14 cellular contexts compared by ENCODE assay signal in the genomic region with DNA sequence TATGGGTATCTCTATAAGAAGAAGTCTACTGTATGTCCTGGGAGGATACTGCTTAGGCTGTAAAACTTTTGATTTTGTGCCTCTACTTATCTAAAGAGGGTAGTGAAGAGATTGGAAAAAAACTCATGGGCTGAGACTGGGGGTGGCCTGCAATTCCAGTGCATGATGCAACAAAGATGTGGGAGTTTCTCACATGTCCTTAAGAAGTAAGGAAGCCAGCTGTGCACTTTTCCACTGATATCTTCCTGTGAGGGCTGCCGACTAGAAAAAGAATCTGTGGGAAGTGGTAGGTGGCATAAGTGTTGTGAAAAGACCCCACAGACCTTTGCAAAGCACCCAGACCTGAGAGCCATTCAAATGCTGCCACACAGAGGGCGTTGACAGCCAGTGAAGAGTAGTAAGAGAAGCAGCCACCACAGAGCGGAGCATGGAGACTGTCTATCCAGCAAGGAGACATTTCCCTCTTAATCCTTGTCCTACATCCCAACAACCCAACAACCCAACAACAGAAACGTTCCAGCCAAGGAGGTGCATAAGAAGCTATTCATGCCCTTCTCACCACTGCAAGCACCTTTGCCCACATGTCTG.
DNase-seq lines count a peak whose midpoint lies in the region; ATAC-seq, FAIRE-seq and TF ChIP-seq lines count a peak whose summit lies in the region.
"Had no signal": no experiment of that assay in that cellular context is flagged by ENCODE, and none has a peak within 500 bp of the region (broad histone marks: within the 10 kb centered on the region; RNA-seq: fewer than 3 reads in every experiment).

No MANE protein-coding gene starts in this region.

- H2BK12ac ChIP-seq in trophoblast cell (ENCODE audit: low read length), result peak overlapping the region; percentile 51

- H2AK5ac ChIP-seq in trophoblast cell (ENCODE audit: low read length), result no peak overlapping the region

- H3K4me1 ChIP-seq in GM23338 (ENCODE audit: insufficient read depth), result peaks cover 12% of the 10 kb centered on the region
- H3K4me1 ChIP-seq in astrocyte (ENCODE audit: insufficient read depth, low read length), result no peaks in the 10 kb centered on the region
- peaks cover 4 to 5% of the 10 kb centered on the region in 2 experiments for H3K4me1 ChIP-seq in trophoblast cell (ENCODE audit: control insufficient read depth in 1 of 2, insufficient read depth in 2 of 2, low read length in 2 of 2)
- H3K4me1 ChIP-seq: A549, BE2C had no signal

- CTCF ChIA-PET in activated naive CD4-positive, alpha-beta T cell treated with anti-CD3 and anti-CD28 coated beads, Interleukin-2, amount 10 ng/mL, durations not matched to agents 7 days and 5 days (lab: Charles Lee), result no interaction called here

- no peak overlapping the region for H3K4ac ChIP-seq in trophoblast cell (ENCODE audit: low read depth, low read length)

- H3K27me3 Mint-ChIP-seq in GM23338 (ENCODE audit: insufficient read depth, low read depth, poor library complexity), result no peaks in the 10 kb centered on the region
- H3K27me3 Mint-ChIP-seq in astrocyte (ENCODE audit: low read depth, unreplicated experiment), result no peaks in the 10 kb centered on the region
- H3K27me3 Mint-ChIP-seq in activated naive CD4-positive, alpha-beta T cell treated with anti-CD3 and anti-CD28 coated beads, Interleukin-2, amount 10 ng/mL, durations not matched to agents 7 days and 5 days, result no peaks in the 10 kb centered on the region

- no peak overlapping the region for H2BK5ac ChIP-seq in trophoblast cell (ENCODE audit: low read depth, low read length, poor library complexity)

- H3K36me3 ChIP-seq in GM23338 (ENCODE audit: insufficient read depth) (no peaks in the 10 kb centered on the region), astrocyte (ENCODE audit: insufficient read depth, low read length) (no peaks in the 10 kb centered on the region), trophoblast cell (ENCODE audit: control insufficient read depth in 1 of 2, insufficient read depth in 2 of 2, low read length in 2 of 2) (no peaks in the 10 kb centered on the region)
- H3K36me3 ChIP-seq: BE2C had no signal

- WGBS in trophoblast cell (ENCODE audit: extremely low coverage, insufficient coverage, insufficient read length), result no CpG with 5 or more reads among the region's 4 CpGs

- no peaks in the 10 kb centered on the region for H3K79me2 ChIP-seq in GM23338 (replicated peaks; ENCODE audit: insufficient read depth)
- no peaks in the 10 kb centered on the region for H3K79me2 ChIP-seq in astrocyte (ENCODE audit: insufficient read depth, low read length)
- no peaks in the 10 kb centered on the region for H3K79me2 ChIP-seq in trophoblast cell (ENCODE audit: control insufficient read depth, insufficient read depth, low read length, poor library complexity)

- H3F3A ChIP-seq in GM23338 (replicated peaks; ENCODE audit: low read depth), result no peaks in the 10 kb centered on the region

- peak; percentile 10 for DNase-seq in GM23338 (ENCODE audit: low spot score)
- no peak for DNase-seq in HTR-8/SVneo (ENCODE audit: insufficient read length, low spot score)
- no peak for DNase-seq in astrocyte (ENCODE audit: low read depth)
- no peak for DNase-seq in trophoblast cell
- no peak for DNase-seq in NCI-H1048 (lab: John Stamatoyannopoulos, UW)
- DNase-seq in activated naive CD4-positive, alpha-beta T cell treated with anti-CD3 and anti-CD28 coated beads, Interleukin-2, amount 10 ng/mL, durations not matched to agents 7 days and 5 days, result no peak
- DNase-seq: BE2C; CD4-positive, alpha-beta memory T cell; DMS79 had no signal

- H3K4me2 ChIP-seq in GM23338, result 0 out of 2 replicates have a peak overlapping the region, but pooled peaks have one; percentile 21
- no peak overlapping the region for H3K4me2 ChIP-seq in astrocyte (ENCODE audit: low read length)
- no peak overlapping the region for H3K4me2 ChIP-seq in trophoblast cell (ENCODE audit: low read length)
- H3K4me2 ChIP-seq: A549 had no signal

- H4K20me1 ChIP-seq in GM23338 (replicated peaks; ENCODE audit: insufficient read depth) (no peaks in the 10 kb centered on the region), astrocyte (ENCODE audit: insufficient read depth, low read length) (no peaks in the 10 kb centered on the region)

- no peak overlapping the region for H3K18ac ChIP-seq in trophoblast cell (ENCODE audit: low read length)

- H4K12ac ChIP-seq in trophoblast cell (ENCODE audit: low read depth, low read length), result peak overlapping the region; percentile 16

- H2AFZ ChIP-seq in GM23338 (peak overlapping the region; percentile 79; the same call in 1 of the 2 replicates), astrocyte (ENCODE audit: low read depth, low read length) (no peak overlapping the region), trophoblast cell (ENCODE audit: insufficient read depth, low read length, poor library complexity) (peak overlapping the region; percentile 6)

- no peaks in the 10 kb centered on the region; the same call in 2 of the 3 replicates for H3K36me3 Mint-ChIP-seq in GM23338 (ENCODE audit: low read depth)
- H3K36me3 Mint-ChIP-seq in astrocyte (ENCODE audit: low read depth, unreplicated experiment), result no peaks in the 10 kb centered on the region
- H3K36me3 Mint-ChIP-seq in activated naive CD4-positive, alpha-beta T cell treated with anti-CD3 and anti-CD28 coated beads, Interleukin-2, amount 10 ng/mL, durations not matched to agents 7 days and 5 days, result no peaks in the 10 kb centered on the region
- H3K36me3 Mint-ChIP-seq: CD4-positive, alpha-beta memory T cell had no signal

- H3K4me3 ChIP-seq in GM23338 (no peak overlapping the region), astrocyte (ENCODE audit: insufficient read depth, low read depth, low read length) (no peak overlapping the region), trophoblast cell (ENCODE audit: low read depth, low read length) (no peak overlapping the region)
- H3K4me3 ChIP-seq: A549, GM12878 had no signal

- peaks cover 11% of the 10 kb centered on the region for H3K79me1 ChIP-seq in trophoblast cell (ENCODE audit: low read length)

- H3K27ac Mint-ChIP-seq in GM23338 (peak overlapping the region; percentile 70), astrocyte (ENCODE audit: unreplicated experiment) (peak overlapping the region; percentile 55)
- no peak overlapping the region for H3K27ac Mint-ChIP-seq in activated naive CD4-positive, alpha-beta T cell treated with anti-CD3 and anti-CD28 coated beads, Interleukin-2, amount 10 ng/mL, durations not matched to agents 7 days and 5 days
- H3K27ac Mint-ChIP-seq: CD4-positive, alpha-beta memory T cell had no signal

- H2BK120ac ChIP-seq in trophoblast cell (ENCODE audit: insufficient read depth, low read length, poor library complexity), result peak overlapping the region; percentile 41

- H3K9me3 Mint-ChIP-seq in GM23338 (peaks cover 2% of the 10 kb centered on the region; the same call in 1 of the 3 replicates), astrocyte (ENCODE audit: unreplicated experiment) (no peaks in the 10 kb centered on the region)
- H3K9me3 Mint-ChIP-seq in activated naive CD4-positive, alpha-beta T cell treated with anti-CD3 and anti-CD28 coated beads, Interleukin-2, amount 10 ng/mL, durations not matched to agents 7 days and 5 days, result no peaks in the 10 kb centered on the region

- H3K9me3 ChIP-seq in astrocyte (ENCODE audit: insufficient read depth, low read depth, low read length) (no peaks in the 10 kb centered on the region), trophoblast cell (ENCODE audit: insufficient read depth, low read depth, low read length) (no peaks in the 10 kb centered on the region)
- H3K9me3 ChIP-seq: A549 had no signal

- H3K23ac ChIP-seq in trophoblast cell (ENCODE audit: low read length), result no peak overlapping the region

- ATAC-seq in GM23338, result peak; percentile 38; the same call in 2 of the 3 replicates
- ATAC-seq in GM18870 (IDR thresholded peaks at IDR 0.05; ENCODE audit: unreplicated experiment), result no peak
- ATAC-seq: A549, GM12878 had no signal

- H3K9ac ChIP-seq in astrocyte (ENCODE audit: low read length) (no peak overlapping the region), trophoblast cell (ENCODE audit: low read length) (no peak overlapping the region)

- peak in 1 of 2 experiments; percentile 40; a peak in 2 of 4 replicates for TF ChIP-seq CTCF in GM23338 (conservative IDR thresholded peaks at IDR 0.05; ENCODE audit: low read depth in 2 of 2)
- no peak for TF ChIP-seq CTCF in astrocyte (IDR thresholded peaks at IDR 0.05; ENCODE audit: insufficient read depth, low read depth, low read length)

- H3K27me3 ChIP-seq in GM23338 (ENCODE audit: insufficient read depth), result no peaks in the 10 kb centered on the region
- no peaks in the 10 kb centered on the region for H3K27me3 ChIP-seq in astrocyte (ENCODE audit: insufficient read depth, low read length)
- no peaks in the 10 kb centered on the region for H3K27me3 ChIP-seq in trophoblast cell (ENCODE audit: insufficient read depth, low read length)

- FAIRE-seq in HTR-8/SVneo (lab: Jason Lieb, UNC) (peak; percentile 87), astrocyte (lab: Jason Lieb, UNC) (no peak)
- FAIRE-seq: A549, GM12878, H54 had no signal

- H4K91ac ChIP-seq in trophoblast cell (ENCODE audit: low read depth, low read length), result peak overlapping the region; percentile 76

- H3K4me3 Mint-ChIP-seq in GM23338, result no peak overlapping the region
- no peak overlapping the region for H3K4me3 Mint-ChIP-seq in astrocyte (ENCODE audit: unreplicated experiment)
- H3K4me3 Mint-ChIP-seq in activated naive CD4-positive, alpha-beta T cell treated with anti-CD3 and anti-CD28 coated beads, Interleukin-2, amount 10 ng/mL, durations not matched to agents 7 days and 5 days, result no peak overlapping the region
- H3K4me3 Mint-ChIP-seq: CD4-positive, alpha-beta memory T cell had no signal

- H4K8ac ChIP-seq in trophoblast cell (ENCODE audit: low read depth, low read length), result peak overlapping the region; percentile 61

- H3K4me1 Mint-ChIP-seq in GM23338 (peaks cover 23% of the 10 kb centered on the region), astrocyte (ENCODE audit: low read depth, unreplicated experiment) (peaks cover 18% of the 10 kb centered on the region)
- no peaks in the 10 kb centered on the region for H3K4me1 Mint-ChIP-seq in activated naive CD4-positive, alpha-beta T cell treated with anti-CD3 and anti-CD28 coated beads, Interleukin-2, amount 10 ng/mL, durations not matched to agents 7 days and 5 days
- H3K4me1 Mint-ChIP-seq: CD4-positive, alpha-beta memory T cell had no signal

- peak overlapping the region; percentile 17 for H3K14ac ChIP-seq in trophoblast cell (ENCODE audit: low read length)

- H3K9me2 ChIP-seq in GM23338 (ENCODE audit: insufficient read depth), result no peaks in the 10 kb centered on the region

- H3K27ac ChIP-seq in GM23338 (ENCODE audit: low read depth) (no peak overlapping the region; the same call in 1 of the 2 replicates), astrocyte (ENCODE audit: low read depth, low read length) (no peak overlapping the region), trophoblast cell (ENCODE audit: low read depth, low read length) (no peak overlapping the region)
- H3K27ac ChIP-seq: A549, C4-2B had no signal

TF ChIP-seq in GM23338, 12 proteins besides CTCF, POLR2A, EP300 and RAD21 (continues in another document):
- no peak for TF ChIP-seq EZH2phosphoT487 (IDR thresholded peaks at IDR 0.05; ENCODE audit: unreplicated experiment)
- TF ChIP-seq CREB1 (CRISPR knock-in tag; IDR thresholded peaks at IDR 0.05; ENCODE audit: low read depth), result no peak
- TF ChIP-seq JUNB (IDR thresholded peaks at IDR 0.05; ENCODE audit: unreplicated experiment), result no peak
- TF ChIP-seq ZNF331 (CRISPR knock-in tag; IDR thresholded peaks at IDR 0.05; ENCODE audit: low read depth), result no peak
